In genomic region chr6:64904616-64905015, GRCh38 we compare ENCODE assay signal across 21 cellular contexts.
"Had no signal": no experiment of that assay in that cellular context is flagged by ENCODE, and none has a peak within 500 bp of the region (broad histone marks: within the 10 kb centered on the region; RNA-seq: fewer than 3 reads in every experiment).

No MANE protein-coding gene starts in this region.

- H3K4me2 ChIP-seq: KMS-11 had no signal

- H3K4me1 Mint-ChIP-seq: IgD-negative memory B cell had no signal

- H3K27me3 Mint-ChIP-seq: IgD-negative memory B cell had no signal

- H3K4me3 Mint-ChIP-seq: IgD-negative memory B cell had no signal

- H3K36me3 Mint-ChIP-seq: IgD-negative memory B cell had no signal

- H3K9ac ChIP-seq: KMS-11 had no signal

- H3K27ac ChIP-seq: HL-60, KMS-11, RWPE1 had no signal

- H3K27ac Mint-ChIP-seq: IgD-negative memory B cell had no signal

- FAIRE-seq: HTR-8/SVneo, K562 had no signal

- DNase-seq: Kasumi-1, MM.1S, NCI-H1092 treated with DMSO at 0.1 percent for 48 hours, NCI-H1436, NCI-H2029, NCI-H2081 treated with DMSO at 0.1 percent for 48 hours, NCI-H2171, NCI-H226, NCI-H446, NCI-H510A, NCI-H524 treated with DMSO at 0.1 percent for 48 hours, NCI-H69, NCI-H774, PC-3, SHP77 had no signal

- H3K4me3 ChIP-seq: K562 had no signal
